Comparison of ENCODE assay signal across 8 cellular contexts in the genomic region with DNA sequence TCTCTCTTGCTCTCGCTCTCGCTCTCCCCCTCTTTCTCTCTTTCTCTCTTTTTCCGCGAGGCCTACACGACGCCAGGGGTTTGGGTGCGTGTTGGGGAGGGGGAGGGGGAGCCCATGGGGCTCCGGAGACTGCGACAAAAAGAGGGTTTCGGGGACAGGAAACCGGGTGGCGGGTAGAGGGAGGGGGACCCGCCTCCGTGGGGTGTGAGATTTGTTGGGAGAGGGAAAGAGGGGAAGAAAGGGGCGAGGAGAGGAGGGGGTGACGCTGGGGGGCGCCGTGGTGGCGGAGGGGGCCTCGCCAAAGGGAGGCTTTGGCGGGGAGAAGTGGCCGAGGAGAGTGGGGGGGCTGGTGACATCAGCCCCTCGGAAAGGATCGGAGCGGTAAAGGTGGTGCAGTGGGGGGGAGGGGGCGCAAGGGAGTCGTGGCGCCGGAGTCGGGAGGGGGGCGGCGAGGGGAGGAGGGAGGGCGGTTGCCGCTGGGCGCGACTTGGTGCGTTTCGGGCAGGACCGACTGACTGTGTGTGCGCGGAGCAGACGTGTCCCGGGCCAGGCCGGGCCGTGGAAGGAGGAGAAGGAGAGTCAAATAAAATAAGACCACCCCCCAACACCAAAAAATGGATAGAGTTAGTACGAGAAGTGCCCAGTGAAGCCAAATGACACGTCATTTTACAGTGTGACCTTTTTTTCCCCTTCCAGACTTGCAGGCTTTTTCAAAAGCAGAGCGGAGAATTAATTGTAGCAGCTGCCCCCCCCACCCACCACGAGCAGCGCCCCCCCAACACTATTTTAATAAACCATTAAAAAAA. TPM values are rescaled to one million over a fixed set of nuclear protein-coding genes. Genes with fewer than 3 reads are reported as not detected.
DNase-seq lines count a peak whose midpoint lies in the region; ATAC-seq and TF ChIP-seq lines count a peak whose summit lies in the region.

No MANE protein-coding gene starts in this region.

- no peak for TF ChIP-seq CTCF in IMR-90 (conservative IDR thresholded peaks at IDR 0.05; ENCODE audit: low read depth, low read length)
- TF ChIP-seq CTCF in foreskin fibroblast (IDR thresholded peaks at IDR 0.05; ENCODE audit: low read depth, low read length), result no peak
- TF ChIP-seq CTCF in neural progenitor cell (IDR thresholded peaks at IDR 0.05), result peak; percentile 23

- peaks cover 43% of the 10 kb centered on the region for H3K4me1 Mint-ChIP-seq in neural progenitor cell

- DNase-seq in GF-D8 (lab: John Stamatoyannopoulos, UW) (peak; percentile 52), IMR-90 (peak; percentile 50), RKO (ENCODE audit: low spot score) (peak; percentile 80), foreskin fibroblast (peak; percentile 45 to 78), neural progenitor cell (ENCODE audit: low spot score) (peak; percentile 86)
- DNase-seq in activated effector memory CD4-positive, alpha-beta T cell treated with anti-CD3 and anti-CD28 coated beads, Interleukin-2, amount 50 U/mL, for 16 hours, result peak; percentile 89

- TF ChIP-seq RAD21 in IMR-90 (IDR thresholded peaks at IDR 0.05; ENCODE audit: low read length), result no peak

- H3K9ac ChIP-seq in IMR-90 (ENCODE audit: low read depth, low read length) (peak overlapping the region; percentile 100), neural progenitor cell (peak overlapping the region; percentile 67)

- peaks cover 5 to 31% of the 10 kb centered on the region in 2 experiments; a peak in 3 of 4 replicates for H3K79me1 ChIP-seq in IMR-90 (ENCODE audit: low read depth in 1 of 2, low read length in 2 of 2)

- peaks cover 45% of the 10 kb centered on the region for H3F3A ChIP-seq in neural progenitor cell (ENCODE audit: low read depth)

- peaks cover 10% of the 10 kb centered on the region for H3K36me3 Mint-ChIP-seq in neural progenitor cell

- no CpG with 5 or more reads among the region's 50 CpGs for WGBS in IMR-90 (ENCODE audit: extremely low coverage in 2 of 2, insufficient read length in 1 of 2), 2 experiments

- peaks cover 3% of the 10 kb centered on the region; the same call in 1 of the 2 replicates for H3K9me1 ChIP-seq in IMR-90 (ENCODE audit: insufficient read depth, low read length)

- H3K4me3 Mint-ChIP-seq in neural progenitor cell, result peak overlapping the region; percentile 98

- 0 out of 2 replicates have a peak overlapping the region, but pooled peaks have one; percentile 11 for H2BK120ac ChIP-seq in IMR-90 (ENCODE audit: low read depth, low read length)

- peak overlapping the region; percentile 96 for H3K18ac ChIP-seq in IMR-90 (ENCODE audit: low read depth, low read length)

- H3K9me3 ChIP-seq in IMR-90 (ENCODE audit: control insufficient read depth, insufficient read depth, low read length), result no peaks in the 10 kb centered on the region
- no peaks in the 10 kb centered on the region for H3K9me3 ChIP-seq in neural progenitor cell (ENCODE audit: low read depth)

- H3K14ac ChIP-seq in IMR-90 (replicated peaks; ENCODE audit: low read depth, low read length), result peak overlapping the region; percentile 92

- peak overlapping the region; percentile 74 for H4K91ac ChIP-seq in IMR-90 (ENCODE audit: insufficient read depth, low read depth, low read length)

- peaks cover 15% of the 10 kb centered on the region for H3K4me1 ChIP-seq in IMR-90 (ENCODE audit: control insufficient read depth, insufficient read depth, low read length)
- peaks cover 49% of the 10 kb centered on the region for H3K4me1 ChIP-seq in neural progenitor cell

- peak overlapping the region; percentile 100 for H3K4me3 ChIP-seq in IMR-90 (ENCODE audit: insufficient read depth, low read depth, low read length)
- H3K4me3 ChIP-seq in foreskin fibroblast (ENCODE audit: low read depth in 1 of 2, low read length in 2 of 2), result peak overlapping the region; percentile 83 to 84
- H3K4me3 ChIP-seq in neural progenitor cell, result peak overlapping the region; percentile 80

- H2AFZ ChIP-seq in IMR-90 (replicated peaks; ENCODE audit: low read length, poor library complexity) (peak overlapping the region; percentile 80), neural progenitor cell (replicated peaks) (no peak overlapping the region)

- peaks cover 10% of the 10 kb centered on the region for H3K27me3 Mint-ChIP-seq in neural progenitor cell (ENCODE audit: insufficient read depth, low read depth)

- no peak overlapping the region for H2BK15ac ChIP-seq in IMR-90 (ENCODE audit: low read depth, low read length)

- ATAC-seq in IMR-90 (ENCODE audit: low read depth) (peak; percentile 5), GM21390 (IDR thresholded peaks at IDR 0.05; ENCODE audit: unreplicated experiment) (no peak)

- H4K20me1 ChIP-seq in IMR-90 (ENCODE audit: insufficient read depth, low read length), result peaks cover 47% of the 10 kb centered on the region
- peaks cover 53% of the 10 kb centered on the region for H4K20me1 ChIP-seq in neural progenitor cell (ENCODE audit: low read depth)

- peak overlapping the region; percentile 66; a peak in 3 of 4 replicates for H4K8ac ChIP-seq in IMR-90 (ENCODE audit: low read depth in 2 of 2, low read length in 2 of 2)

- POLR2A ChIA-PET in IMR-90 (lab: Charles Lee; ENCODE audit: unreplicated experiment), result no interaction called here

- peaks cover 2% of the 10 kb centered on the region for H3K9me3 Mint-ChIP-seq in neural progenitor cell

- peak overlapping the region; percentile 89 for H3K56ac ChIP-seq in IMR-90 (ENCODE audit: extremely low read depth, insufficient read depth, low read length)

- H3K4me2 ChIP-seq in IMR-90 (ENCODE audit: low read depth, low read length) (peak overlapping the region; percentile 90), neural progenitor cell (peak overlapping the region; percentile 95)

- peak overlapping the region; percentile 87 for H3K4ac ChIP-seq in IMR-90 (ENCODE audit: low read depth, low read length)

- BruUV-seq in IMR-90 (replicated peaks; lab: Mats Ljungman, UMichigan), result no TSS peak

- in situ Hi-C loops in IMR-90 (cut with MboI; ENCODE audit: low sequenced_read_pairs), result no loop called here

- CTCF ChIA-PET in IMR-90 (lab: Yijun Ruan, JAX), result no interaction called here

- H4K5ac ChIP-seq in IMR-90 (ENCODE audit: low read depth, low read length), result peak overlapping the region; percentile 75

- intact Hi-C loops in IMR-90 (cut with micrococcal nuclease), result loop anchor here (1.0 to 5.0 kb wide), 2 partner anchors 10 to 140 kb away; partner anchors contain the start of gene ATP5F1E

- peak overlapping the region; percentile 73 for H2AK9ac ChIP-seq in IMR-90 (replicated peaks; ENCODE audit: low read depth, low read length, poor library complexity)

- dilution Hi-C loops in IMR-90 (cut with HindIII; ENCODE audit: low sequenced_read_pairs, unreplicated experiment), result no loop called here

- peak overlapping the region; percentile 100 for H3K27ac ChIP-seq in IMR-90 (ENCODE audit: insufficient read depth, low read length)
- peak overlapping the region; percentile 90 for H3K27ac ChIP-seq in neural progenitor cell
- H3K27ac ChIP-seq in temporal lobe (ENCODE audit: low read depth, low read length), result peak overlapping the region; percentile 83

- peak overlapping the region; percentile 96 for H3K23ac ChIP-seq in IMR-90 (ENCODE audit: low read depth, low read length)

- H3K27me3 ChIP-seq in IMR-90 (ENCODE audit: control insufficient read depth, insufficient read depth, low read length) (no peaks in the 10 kb centered on the region), neural progenitor cell (peaks cover 3% of the 10 kb centered on the region)

- peak overlapping the region; percentile 98 for H3K27ac Mint-ChIP-seq in neural progenitor cell

- peak overlapping the region; percentile 62; the same call in 1 of the 2 replicates for H2AK5ac ChIP-seq in IMR-90 (ENCODE audit: low read depth, low read length)

- no peak overlapping the region for H2BK20ac ChIP-seq in IMR-90 (ENCODE audit: low read depth, low read length)

- TF ChIP-seq POLR2A in IMR-90 (IDR thresholded peaks at IDR 0.05; ENCODE audit: low read depth, low read length), result peak; percentile 67

- peak overlapping the region; percentile 93 for H2BK5ac ChIP-seq in IMR-90 (ENCODE audit: low read depth, low read length, poor library complexity, severe bottlenecking)

- peaks cover 82% of the 10 kb centered on the region for H3K79me2 ChIP-seq in neural progenitor cell (ENCODE audit: low read depth)

- H3K36me3 ChIP-seq in IMR-90 (ENCODE audit: control insufficient read depth, insufficient read depth, low read length) (peaks cover 5% of the 10 kb centered on the region), neural progenitor cell (no peaks in the 10 kb centered on the region)

TF ChIP-seq in IMR-90, 13 proteins besides CTCF, POLR2A, EP300 and RAD21:
- TF ChIP-seq CEBPB (IDR thresholded peaks at IDR 0.05; ENCODE audit: low read depth, low read length) (no peak), MAZ (IDR thresholded peaks at IDR 0.05; ENCODE audit: borderline replicate concordance, low read depth, low read length) (peak; percentile 25; the same call in 1 of the 2 replicates)

RNA-seq across cellular contexts. Expression of gene GNAS, which starts 39.8 kb away (rescaled TPM):
- 377 and 397 TPM in 2 replicates for total RNA-seq in IMR-90 (2012; rRNA removed)
- 1,064 and 1,356 TPM in 2 replicates for polyA plus RNA-seq in IMR-90 (2012; rRNA removed)
- 1,777 and 2,021 TPM in 2 replicates for polyA plus RNA-seq in IMR-90 (2012; cell fraction: cytosol; rRNA removed)
- polyA plus RNA-seq in IMR-90 (2012; cell fraction: nucleus; rRNA removed; ENCODE audit: low replicate concordance), result 1,041 and 1,061 TPM in 2 replicates
- total RNA-seq in neural progenitor cell (ENCODE audit: low replicate concordance), result 794 and 973 TPM in 2 replicates
- 498 TPM for total RNA-seq in temporal lobe

RNA-seq across cellular contexts. Expression of gene GNAS-AS1, which starts 41.6 kb away (rescaled TPM):
- total RNA-seq in IMR-90 (2012; rRNA removed) (0.54 and 0.83 TPM in 2 replicates), neural progenitor cell (ENCODE audit: low replicate concordance) (5.8 and 6.4 TPM in 2 replicates), temporal lobe (0.49 TPM)
- polyA plus RNA-seq in IMR-90 (2012; rRNA removed), result 0.60 and 0.90 TPM in 2 replicates
- polyA plus RNA-seq in IMR-90 (2012; cell fraction: cytosol; rRNA removed), result 0.57 and 0.74 TPM in 2 replicates
- polyA plus RNA-seq in IMR-90 (2012; cell fraction: nucleus; rRNA removed; ENCODE audit: low replicate concordance), result 0.90 and 1.0 TPM in 2 replicates
